8 cellular contexts compared by ENCODE assay signal in the genomic region with DNA sequence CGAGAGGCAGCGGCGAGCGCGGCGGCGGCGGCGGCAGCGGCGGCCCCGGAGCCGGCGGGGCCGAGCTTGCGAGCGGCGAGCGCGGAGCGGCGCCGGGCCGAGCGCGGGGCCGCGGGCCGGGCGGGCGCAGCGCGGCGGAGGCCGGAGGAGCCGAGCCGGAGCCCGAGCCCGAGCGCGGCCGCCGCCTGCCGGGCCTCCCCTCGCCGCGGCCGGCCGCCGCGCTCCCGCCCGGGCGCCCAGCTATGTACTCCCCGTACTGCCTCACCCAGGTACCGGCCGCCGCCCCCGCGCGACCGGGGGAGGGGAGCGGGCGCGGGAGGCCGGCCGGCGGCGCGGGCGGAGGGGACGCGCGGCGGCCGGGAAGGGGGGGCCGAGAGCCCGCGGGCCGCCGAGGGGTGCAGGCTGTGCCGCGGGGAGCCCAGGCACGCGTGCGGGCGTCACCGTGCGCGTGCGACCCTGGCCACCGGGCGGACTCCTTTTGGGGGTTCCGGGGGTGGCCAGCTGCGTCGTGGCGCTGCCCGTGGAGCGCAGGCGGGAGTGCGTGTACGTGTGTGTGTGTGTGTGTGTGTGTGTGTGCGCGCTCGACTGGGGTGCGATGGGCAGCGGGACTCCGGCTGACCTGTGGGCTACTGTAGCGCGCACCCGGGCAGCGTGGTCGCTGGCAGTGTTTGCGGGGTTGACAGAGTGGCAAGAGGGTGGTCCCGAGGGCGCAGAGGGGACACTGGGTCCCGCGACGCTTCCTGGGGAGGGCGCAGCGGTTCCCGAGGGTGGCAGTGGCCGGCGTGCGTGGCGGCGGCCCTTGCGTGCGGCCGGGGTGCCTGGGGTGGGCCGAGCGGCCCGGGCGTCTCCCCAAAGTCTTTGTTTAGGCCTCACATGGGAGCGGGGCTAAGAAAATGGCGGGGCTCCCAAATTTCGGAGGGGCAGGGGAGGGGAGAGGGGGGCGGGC. TPM values are rescaled to one million over a fixed set of nuclear protein-coding genes. Genes with fewer than 3 reads are reported as not detected.
DNase-seq lines count a peak whose midpoint lies in the region; ATAC-seq and TF ChIP-seq lines count a peak whose summit lies in the region.

No MANE protein-coding gene starts in this region.

- H3K4me1 ChIP-seq in DOHH2 (ENCODE audit: control insufficient read depth, low read length) (no peaks in the 10 kb centered on the region), mucosa of descending colon (ENCODE audit: low read depth) (no peaks in the 10 kb centered on the region), vagina (peaks cover 42% of the 10 kb centered on the region)

- no peaks in the 10 kb centered on the region for H3K9me3 Mint-ChIP-seq in dendritic cell treated with granulocyte-macrophage colony-stimulating factor and Interleukin-4, amounts not matched to agents 40 ng/mL and 50 ng/mL, for 4 days

- no peaks in the 10 kb centered on the region for H4K20me1 ChIP-seq in DOHH2 (ENCODE audit: control insufficient read depth, insufficient read depth, low read depth, low read length)

- intact Hi-C loops in dendritic cell treated with granulocyte-macrophage colony-stimulating factor and Interleukin-4, amounts not matched to agents 40 ng/mL and 50 ng/mL, for 4 days (cut with micrococcal nuclease) = no loop called here
- intact Hi-C loops in mucosa of descending colon (cut with DNase I, micrococcal nuclease) (no loop called here), vagina (cut with DNase I) (loop anchor here (5.0 kb wide), 2 partner anchors 61 to 86 kb away; no protein-coding TSS in a partner anchor)

- H3K4me1 Mint-ChIP-seq in dendritic cell treated with granulocyte-macrophage colony-stimulating factor and Interleukin-4, amounts not matched to agents 40 ng/mL and 50 ng/mL, for 4 days (ENCODE audit: low read depth) = peaks cover 12% of the 10 kb centered on the region

- H3K9me2 ChIP-seq in DOHH2 (replicated peaks; ENCODE audit: control insufficient read depth, low read length) = no peaks in the 10 kb centered on the region

- H3K27ac ChIP-seq in DOHH2 (ENCODE audit: low read depth, low read length) = no peak overlapping the region
- peak overlapping the region; percentile 99 for H3K27ac ChIP-seq in vagina

- peak; percentile 35 for DNase-seq in M059J (ENCODE audit: low read depth)
- peak in 1 of 3 donors; percentile 61 for DNase-seq in mucosa of descending colon
- DNase-seq in vagina (ENCODE audit: extremely low spot score in 2 of 2) = no peak
- DNase-seq in SW480 (ENCODE audit: low spot score) = no peak
- DNase-seq in islet precursor cell = no peak
- no peak for DNase-seq in SHP77 (lab: John Stamatoyannopoulos, UW)

- H3K9me3 ChIP-seq in DOHH2 (ENCODE audit: control insufficient read depth, insufficient read depth, low read length) = no peaks in the 10 kb centered on the region
- no peaks in the 10 kb centered on the region for H3K9me3 ChIP-seq in mucosa of descending colon
- no peaks in the 10 kb centered on the region for H3K9me3 ChIP-seq in vagina

- H3K4me3 ChIP-seq in DOHH2 (ENCODE audit: low read length) = peak overlapping the region; percentile 27; the same call in 1 of the 2 replicates
- H3K4me3 ChIP-seq in mucosa of descending colon = peak overlapping the region; percentile 46
- H3K4me3 ChIP-seq in vagina = peak overlapping the region; percentile 87 to 90

- TF ChIP-seq CTCF in DOHH2 (IDR thresholded peaks at IDR 0.05; ENCODE audit: low read depth, low read length, poor library complexity, severe bottlenecking) (no peak), mucosa of descending colon (IDR thresholded peaks at IDR 0.05) (no peak), vagina (IDR thresholded peaks at IDR 0.05) (no peak)

- no peaks in the 10 kb centered on the region for H3F3A ChIP-seq in DOHH2 (ENCODE audit: control insufficient read depth, insufficient read depth)

- H3K27me3 Mint-ChIP-seq in dendritic cell treated with granulocyte-macrophage colony-stimulating factor and Interleukin-4, amounts not matched to agents 40 ng/mL and 50 ng/mL, for 4 days = peaks cover 43% of the 10 kb centered on the region

- no peaks in the 10 kb centered on the region for H3K79me2 ChIP-seq in DOHH2 (ENCODE audit: control insufficient read depth, low read length)

- H3K36me3 ChIP-seq in DOHH2 (ENCODE audit: control insufficient read depth, low read length) = no peaks in the 10 kb centered on the region
- no peaks in the 10 kb centered on the region for H3K36me3 ChIP-seq in mucosa of descending colon (ENCODE audit: low read depth)
- peaks cover 0 to 6% of the 10 kb centered on the region in 2 donors for H3K36me3 ChIP-seq in vagina

- H3K36me3 Mint-ChIP-seq in dendritic cell treated with granulocyte-macrophage colony-stimulating factor and Interleukin-4, amounts not matched to agents 40 ng/mL and 50 ng/mL, for 4 days (ENCODE audit: low read depth) = peaks cover 4% of the 10 kb centered on the region

- ATAC-seq in mucosa of descending colon = peak; percentile 53

- peak overlapping the region; percentile 82 for H3K4me3 Mint-ChIP-seq in dendritic cell treated with granulocyte-macrophage colony-stimulating factor and Interleukin-4, amounts not matched to agents 40 ng/mL and 50 ng/mL, for 4 days

- H3K27me3 ChIP-seq in DOHH2 (ENCODE audit: control insufficient read depth, low read length) (peaks cover 22% of the 10 kb centered on the region), vagina (no peaks in the 10 kb centered on the region)

- peak overlapping the region; percentile 43; the same call in 1 of the 2 replicates for H3K4me2 ChIP-seq in DOHH2 (ENCODE audit: low read length)

- peak overlapping the region; percentile 29 for H3K27ac Mint-ChIP-seq in dendritic cell treated with granulocyte-macrophage colony-stimulating factor and Interleukin-4, amounts not matched to agents 40 ng/mL and 50 ng/mL, for 4 days

- TF ChIP-seq POLR2A in vagina (IDR thresholded peaks at IDR 0.05) = no peak

RNA-seq across cellular contexts. Expression of a gene that starts 0.6 kb away (rescaled TPM):
- 38.5 and 52.0 TPM in 2 replicates for total RNA-seq in M059J (2014; rRNA removed; shearing (Covaris generic))
- total RNA-seq in mucosa of descending colon (100 to 1,000 TPM in 1 of 3 donors, 10 to 100 TPM in 2; 59.4 to 238 (median 64.6) TPM), vagina (81.8 TPM)

RNA-seq across cellular contexts. Expression of a gene that starts 26.5 kb away (rescaled TPM):
- total RNA-seq in M059J (2014; rRNA removed; shearing (Covaris generic)) = 0.62 TPM in 1 of 2 replicates, not detected in the other
- total RNA-seq in mucosa of descending colon (1 to 10 TPM in 1 of 3 donors, under 1 TPM in 1, not detected in 1; 0.34 to 1.1 TPM), vagina (not detected)

RNA-seq across cellular contexts. Expression of a gene that starts 38.8 kb away (rescaled TPM):
- 48.1 and 54.0 TPM in 2 replicates for total RNA-seq in M059J (2014; rRNA removed; shearing (Covaris generic))
- 10 to 100 TPM in 2 of 3 donors, 1 to 10 TPM in 1; 10.0 to 16.4 (median 14.1) TPM for total RNA-seq in mucosa of descending colon
- total RNA-seq in vagina = 80.3 TPM

RNA-seq across cellular contexts. Expression of a gene that starts 50.2 kb away (rescaled TPM):
- 156 and 205 TPM in 2 replicates for total RNA-seq in M059J (2014; rRNA removed; shearing (Covaris generic))
- total RNA-seq in mucosa of descending colon (100 to 1,000 TPM in 1 of 3 donors, 10 to 100 TPM in 2; 76.4 to 117 (median 81.4) TPM), vagina (85.9 TPM)

RNA-seq across cellular contexts. Expression of a gene that starts 57.5 kb away (rescaled TPM):
- 2,061 and 2,975 TPM in 2 replicates for total RNA-seq in M059J (2014; rRNA removed; shearing (Covaris generic))
- total RNA-seq in mucosa of descending colon (100 to 1,000 TPM; 433 to 945 (median 637) TPM), vagina (303 TPM)

Comparison
In these comparisons a context has a peak if more than half of its experiments do, and no peak if none do; other contexts are left out.
1. H3K4me3 ChIP-seq: peak in every context shown above with its lines; median percentile 88 in vagina; 46 in mucosa of descending colon; 27 in DOHH2.